In the genomic region with DNA sequence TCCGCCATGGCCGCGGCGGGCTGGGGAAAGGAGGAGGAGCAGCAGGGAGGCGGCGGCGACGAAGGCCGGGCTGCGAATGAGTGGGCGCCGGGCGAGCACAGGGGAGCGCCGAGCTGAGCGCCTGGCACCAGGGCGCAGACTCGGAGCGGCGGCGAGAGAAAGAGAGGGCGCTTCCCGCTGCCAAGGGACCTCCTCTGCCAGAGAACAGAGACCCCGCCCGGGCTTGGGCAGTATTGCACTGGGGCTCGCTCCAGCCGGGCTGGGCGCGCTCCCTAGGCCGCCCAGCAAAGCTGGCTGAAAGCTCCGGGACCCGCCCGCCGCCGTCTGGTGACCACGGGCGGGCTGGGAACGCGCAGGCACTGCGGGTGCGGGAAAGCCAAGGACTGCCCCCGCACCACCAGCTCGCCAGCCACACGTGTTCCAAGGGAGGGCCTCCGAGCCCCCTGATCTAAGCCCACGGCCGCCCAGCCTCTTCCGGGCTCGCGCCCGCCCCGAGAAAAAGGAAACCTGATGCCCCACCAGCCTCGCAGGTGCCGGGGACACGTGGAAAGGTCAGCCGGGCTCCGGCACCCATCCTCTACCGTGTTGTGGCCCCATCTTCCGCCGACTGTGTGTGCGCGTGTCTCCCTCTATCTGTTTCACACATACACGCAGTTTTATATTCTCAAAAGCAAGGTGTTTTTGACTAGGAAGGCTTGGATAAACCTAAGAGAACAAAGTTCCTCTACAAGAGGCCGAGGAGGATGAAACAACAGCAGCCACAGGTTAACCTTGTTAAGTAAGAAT, we compare ENCODE assay signal across 8 cellular contexts. TPM values are rescaled to one million over a fixed set of nuclear protein-coding genes. Genes with fewer than 3 reads are reported as not detected.
DNase-seq lines count a peak whose midpoint lies in the region; ATAC-seq and TF ChIP-seq lines count a peak whose summit lies in the region.

A gene (minus strand): TSS at position 140 of the 786 bp plus-strand sequence. CDS start 132 bp downstream, at position 8.

- POLR2A ChIA-PET in RWPE1 (lab: Yijun Ruan, JAX; ENCODE audit: low non-redundant PET) = interaction anchor here (0.5 to 1.5 kb wide), 3 partner anchors 15 to 49 kb away, joined by 3 to 12 read pairs (median 3); no protein-coding TSS in a partner anchor

- no peaks in the 10 kb centered on the region for H3K27me3 Mint-ChIP-seq in activated T-helper 2 cell treated with anti-CD3 and anti-CD28 coated beads, Interferon-gamma antibody, Interleukin-2, Interleukin-4, amounts not matched to agents 10 μg/mL and 5 μg/mL and 100 μg/mL, durations not matched to agents 14 hours and 24 hours and 36 hours (ENCODE audit: low read depth)
- H3K27me3 Mint-ChIP-seq in nephron progenitor cell (ENCODE audit: low read depth, poor library complexity) = peaks cover 3% of the 10 kb centered on the region
- H3K27me3 Mint-ChIP-seq in stimulated activated naive CD8-positive, alpha-beta T cell treated with anti-CD3 and anti-CD28 coated beads, Interleukin-15, amount 100 ng/mL, for 72 hours = no peaks in the 10 kb centered on the region

- ATAC-seq in stimulated activated naive CD8-positive, alpha-beta T cell treated with anti-CD3 and anti-CD28 coated beads, Interleukin-15, amount 100 ng/mL, for 72 hours = peak; percentile 85

- TF ChIP-seq CTCF in LNCaP clone FGC (IDR thresholded peaks at IDR 0.05; ENCODE audit: control insufficient read depth, extremely low read depth, insufficient read depth) (peak; percentile 81), RWPE1 (conservative IDR thresholded peaks at IDR 0.05; ENCODE audit: low read depth) (peak; percentile 85), nephron progenitor cell (IDR thresholded peaks at IDR 0.05) (peak; percentile 63)

- intact Hi-C loops in activated T-helper 2 cell treated with anti-CD3 and anti-CD28 coated beads, Interferon-gamma antibody, Interleukin-2, Interleukin-4, amounts not matched to agents 10 μg/mL and 5 μg/mL and 100 μg/mL, durations not matched to agents 14 hours and 24 hours and 36 hours (cut with micrococcal nuclease) = loop anchor here (1.0 to 10.0 kb wide), 8 partner anchors 19 to 1642 kb away; a partner anchor contains a TSS

- H3K4me3 Mint-ChIP-seq in activated T-helper 2 cell treated with anti-CD3 and anti-CD28 coated beads, Interferon-gamma antibody, Interleukin-2, Interleukin-4, amounts not matched to agents 10 μg/mL and 5 μg/mL and 100 μg/mL, durations not matched to agents 14 hours and 24 hours and 36 hours (ENCODE audit: low read depth) = peak within 1 kb of the TSS; percentile 94
- H3K4me3 Mint-ChIP-seq in nephron progenitor cell = peak within 1 kb of the TSS; percentile 98
- peak within 1 kb of the TSS; percentile 91 to 95 for H3K4me3 Mint-ChIP-seq in stimulated activated naive CD8-positive, alpha-beta T cell treated with anti-CD3 and anti-CD28 coated beads, Interleukin-15, amount 100 ng/mL, for 72 hours

- peaks cover 33% of the 10 kb centered on the region for H3K36me3 Mint-ChIP-seq in activated T-helper 2 cell treated with anti-CD3 and anti-CD28 coated beads, Interferon-gamma antibody, Interleukin-2, Interleukin-4, amounts not matched to agents 10 μg/mL and 5 μg/mL and 100 μg/mL, durations not matched to agents 14 hours and 24 hours and 36 hours (ENCODE audit: low read depth)
- peaks cover 4% of the 10 kb centered on the region for H3K36me3 Mint-ChIP-seq in nephron progenitor cell (ENCODE audit: low read depth)

- H3K27ac Mint-ChIP-seq in activated T-helper 2 cell treated with anti-CD3 and anti-CD28 coated beads, Interferon-gamma antibody, Interleukin-2, Interleukin-4, amounts not matched to agents 10 μg/mL and 5 μg/mL and 100 μg/mL, durations not matched to agents 14 hours and 24 hours and 36 hours = peak within 1 kb of the TSS; percentile 94
- H3K27ac Mint-ChIP-seq in nephron progenitor cell = peak within 1 kb of the TSS; percentile 92
- H3K27ac Mint-ChIP-seq in stimulated activated naive CD8-positive, alpha-beta T cell treated with anti-CD3 and anti-CD28 coated beads, Interleukin-15, amount 100 ng/mL, for 72 hours = peak within 1 kb of the TSS; percentile 97 to 98

- H3K4me1 Mint-ChIP-seq in activated T-helper 2 cell treated with anti-CD3 and anti-CD28 coated beads, Interferon-gamma antibody, Interleukin-2, Interleukin-4, amounts not matched to agents 10 μg/mL and 5 μg/mL and 100 μg/mL, durations not matched to agents 14 hours and 24 hours and 36 hours (ENCODE audit: low read depth) = peaks cover 51% of the 10 kb centered on the region
- peaks cover 56% of the 10 kb centered on the region for H3K4me1 Mint-ChIP-seq in nephron progenitor cell
- peaks cover 67% of the 10 kb centered on the region for H3K4me1 Mint-ChIP-seq in stimulated activated naive CD8-positive, alpha-beta T cell treated with anti-CD3 and anti-CD28 coated beads, Interleukin-15, amount 100 ng/mL, for 72 hours

- peak within 1 kb of the TSS; percentile 89 for H3K27ac ChIP-seq in RWPE1

- CTCF ChIA-PET in RWPE1 (lab: Yijun Ruan, JAX) = interaction anchor here (0.5 to 1.3 kb wide), 12 partner anchors 10 to 225 kb away, joined by 3 to 7 read pairs (median 3); no protein-coding TSS in a partner anchor

- peak within 1 kb of the TSS; percentile 89 for H3K4me3 ChIP-seq in LNCaP clone FGC (ENCODE audit: low read depth, low read length)

- DNase-seq in ELR (ENCODE audit: low read depth) = peak; percentile 93
- DNase-seq in H4 (ENCODE audit: low spot score) = peak; percentile 86
- DNase-seq in LNCaP clone FGC (ENCODE audit: low read depth) = peak; percentile 81
- peak; percentile 84 for DNase-seq in RWPE1 (ENCODE audit: low spot score)
- DNase-seq in activated T-helper 2 cell treated with anti-CD3 and anti-CD28 coated beads, Interferon-gamma antibody, Interleukin-2, Interleukin-4, amounts not matched to agents 10 μg/mL and 5 μg/mL and 100 μg/mL, durations not matched to agents 14 hours and 24 hours and 36 hours (ENCODE audit: low spot score) = peak; percentile 86
- peak; percentile 87 for DNase-seq in fibroblast of peridontal ligament (ENCODE audit: extremely low read depth)
- peak; percentile 91 for DNase-seq in nephron progenitor cell
- peak; percentile 96 to 97 for DNase-seq in stimulated activated naive CD8-positive, alpha-beta T cell treated with anti-CD3 and anti-CD28 coated beads, Interleukin-15, amount 100 ng/mL, for 72 hours

- no peaks in the 10 kb centered on the region for H3K9me3 Mint-ChIP-seq in activated T-helper 2 cell treated with anti-CD3 and anti-CD28 coated beads, Interferon-gamma antibody, Interleukin-2, Interleukin-4, amounts not matched to agents 10 μg/mL and 5 μg/mL and 100 μg/mL, durations not matched to agents 14 hours and 24 hours and 36 hours
- H3K9me3 Mint-ChIP-seq in nephron progenitor cell = peaks cover 4% of the 10 kb centered on the region
- no peaks in the 10 kb centered on the region for H3K9me3 Mint-ChIP-seq in stimulated activated naive CD8-positive, alpha-beta T cell treated with anti-CD3 and anti-CD28 coated beads, Interleukin-15, amount 100 ng/mL, for 72 hours

RNA-seq across cellular contexts. Expression of the gene that starts here (rescaled TPM):
- 13.3 and 14.5 TPM in 2 replicates for total RNA-seq in H4 (2014; rRNA removed; shearing (Covaris generic))
- total RNA-seq in activated T-helper 2 cell treated with anti-CD3 and anti-CD28 coated beads, Interferon-gamma antibody, Interleukin-2, Interleukin-4, amounts not matched to agents 10 μg/mL and 5 μg/mL and 100 μg/mL, durations not matched to agents 14 hours and 24 hours and 36 hours = 61.5 and 63.1 TPM in 2 replicates

Comparison
In these comparisons a context has a peak if more than half of its experiments do, and no peak if none do; other contexts are left out.
1. Peak in every context shown above with its lines: DNase-seq, ATAC-seq, H3K4me3 ChIP-seq and H3K27ac ChIP-seq.